In the genomic region with DNA sequence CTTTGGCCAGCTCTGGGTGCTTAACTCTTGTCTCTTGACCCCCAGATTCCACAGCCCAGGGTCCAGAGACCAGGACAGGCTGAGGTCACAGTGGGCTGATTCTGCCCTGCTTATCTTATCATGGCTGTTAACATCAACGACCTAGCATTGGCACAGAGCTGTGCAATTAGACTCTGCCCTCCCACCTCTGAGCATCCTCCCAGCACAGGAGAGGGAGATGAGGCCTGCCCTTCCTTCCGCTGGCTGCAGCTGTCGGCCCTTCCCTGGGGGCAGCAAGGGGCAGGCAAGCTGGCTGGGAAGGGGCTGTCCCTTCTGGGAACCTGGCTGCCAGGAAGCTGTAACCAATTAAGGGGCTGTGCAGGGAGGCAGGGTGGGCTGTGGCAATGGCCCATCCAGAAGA, we compare ENCODE assay signal across 1 cellular context.
TF ChIP-seq lines count a peak whose summit lies in the region.

No MANE protein-coding gene starts in this region.

TF ChIP-seq in H1, 55 proteins besides CTCF, POLR2A, EP300 and RAD21:
- TF ChIP-seq NANOG (IDR thresholded peaks at IDR 0.05; ENCODE audit: insufficient read depth, low read depth, low read length, poor library complexity, severe bottlenecking) (no peak), CHD1 (IDR thresholded peaks at IDR 0.05; ENCODE audit: low read depth, low read length) (no peak), EGR1 (IDR thresholded peaks at IDR 0.05; ENCODE audit: borderline replicate concordance, low read depth, low read length) (no peak), YY1 (IDR thresholded peaks at IDR 0.05; ENCODE audit: low read depth, low read length) (no peak), BACH1 (IDR thresholded peaks at IDR 0.05; ENCODE audit: low read length) (no peak), TCF12 (IDR thresholded peaks at IDR 0.05; ENCODE audit: low read depth, low read length) (no peak), HDAC2 (IDR thresholded peaks at IDR 0.05; ENCODE audit: borderline replicate concordance in 1 of 2, low read depth in 2 of 2, low read length in 2 of 2) (no peak), GABPA (IDR thresholded peaks at IDR 0.05; ENCODE audit: borderline replicate concordance, insufficient read depth, low read length) (no peak), POU5F1 (IDR thresholded peaks at IDR 0.05; ENCODE audit: low read depth, low read length) (no peak), POLR2AphosphoS5 (IDR thresholded peaks at IDR 0.05; ENCODE audit: low read depth, low read length) (no peak), CREB1 (IDR thresholded peaks at IDR 0.05) (no peak), JUND (IDR thresholded peaks at IDR 0.05; ENCODE audit: low read length) (no peak), SIX5 (IDR thresholded peaks at IDR 0.05; ENCODE audit: low read depth, low read length) (no peak)
- TF ChIP-seq, protein P1, sequence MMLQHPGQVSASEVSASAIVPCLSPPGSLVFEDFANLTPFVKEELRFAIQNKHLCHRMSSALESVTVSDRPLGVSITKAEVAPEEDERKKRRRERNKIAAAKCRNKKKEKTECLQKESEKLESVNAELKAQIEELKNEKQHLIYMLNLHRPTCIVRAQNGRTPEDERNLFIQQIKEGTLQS (IDR thresholded peaks at IDR 0.05; ENCODE audit: insufficient read depth, low read depth, low read length), result no peak
